ENCODE assay signal across 31 cellular contexts in the genomic region with DNA sequence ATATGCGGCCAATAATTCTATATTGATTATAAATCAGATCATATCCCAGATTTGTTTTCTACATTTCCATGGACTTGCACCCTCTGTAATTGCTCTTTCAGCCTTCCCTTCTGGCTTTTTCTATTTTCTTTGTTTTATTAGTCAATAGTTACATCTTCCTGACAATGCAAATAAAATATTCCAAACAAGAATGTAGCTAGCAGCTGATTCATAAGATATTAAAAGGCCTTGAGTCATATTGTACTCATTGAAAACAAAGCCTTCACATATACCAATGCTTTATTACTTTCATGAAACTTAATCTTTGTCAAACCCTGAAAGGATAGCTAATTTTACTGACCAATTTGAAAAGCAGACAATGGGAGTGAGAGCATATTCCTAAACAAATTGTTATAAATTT. TPM values are rescaled to one million over a fixed set of nuclear protein-coding genes. Genes with fewer than 3 reads are reported as not detected.
"Had no signal": no experiment of that assay in that cellular context is flagged by ENCODE, and none has a peak within 500 bp of the region (broad histone marks: within the 10 kb centered on the region; RNA-seq: fewer than 3 reads in every experiment).

No MANE protein-coding gene starts in this region.

- H3K4me3 ChIP-seq: cardiac muscle cell, PC-9, SJCRH30, SK-N-MC had no signal

- H3K27me3 Mint-ChIP-seq: activated CD8-positive, alpha-beta T cell treated with anti-CD3 and anti-CD28 coated beads for 36 hours; activated T-helper 17 cell treated with anti-CD3 and anti-CD28 coated beads, Interleukin-2, amount 50 U/mL, for 72 hours; central memory CD8-positive, alpha-beta T cell had no signal

- H3K9me3 Mint-ChIP-seq: activated CD8-positive, alpha-beta T cell treated with anti-CD3 and anti-CD28 coated beads for 36 hours; activated naive CD4-positive, alpha-beta T cell treated with anti-CD3 and anti-CD28 coated beads for 36 hours; activated naive CD4-positive, alpha-beta T cell treated with anti-CD3 and anti-CD28 coated beads, Interleukin-2, amount 50 U/mL, for 72 hours; activated T-cell treated with anti-CD3 and anti-CD28 coated beads, Interleukin-2, amount 50 U/mL, for 72 hours; activated T-helper 17 cell treated with anti-CD3 and anti-CD28 coated beads, Interleukin-2, amount 50 U/mL, for 72 hours; central memory CD8-positive, alpha-beta T cell; T-helper 1 cell treated with Interleukin-12 subunit alpha and Interleukin-12 subunit beta and Interleukin-4 antibody, amounts not matched to agents 30 μg/mL and 1 μg/mL, for 36 hours; T-helper 2 cell treated with Interferon-gamma antibody and Interleukin-4, amounts not matched to agents 5 μg/mL and 100 μg/mL, for 36 hours had no signal

- H3K36me3 ChIP-seq: brain microvascular endothelial cell, cardiac muscle cell, SJCRH30 had no signal

- H3K4me2 ChIP-seq: PC-9 had no signal

- H3K9me3 ChIP-seq: SJCRH30 had no signal

- ATAC-seq: activated CD8-positive, alpha-beta T cell treated with anti-CD3 and anti-CD28 coated beads for 36 hours; activated naive CD4-positive, alpha-beta T cell treated with anti-CD3 and anti-CD28 coated beads, Interleukin-2, amount 50 U/mL, for 72 hours; activated T-cell treated with anti-CD3 and anti-CD28 coated beads, Interleukin-2, amount 50 U/mL, for 72 hours; activated T-helper 17 cell treated with anti-CD3 and anti-CD28 coated beads, Interleukin-2, amount 50 U/mL, for 72 hours had no signal

- DNase-seq: activated CD4-positive, alpha-beta T cell treated with anti-CD3 and anti-CD28 coated beads, Interleukin-2, amount 10 ng/mL, durations not matched to agents 24 days and 14 days; activated CD4-positive, alpha-beta T cell treated with anti-CD3 and anti-CD28 coated beads, Interleukin-2, amount 50 U/mL, for 4 hours; activated CD8-positive, alpha-beta T cell treated with anti-CD3 and anti-CD28 coated beads for 36 hours; activated gamma-delta T cell treated with Interleukin-2 at 50 U/mL for 16 hours; activated naive CD4-positive, alpha-beta T cell treated with anti-CD3 and anti-CD28 coated beads for 36 hours; activated T-cell treated with anti-CD3 and anti-CD28 coated beads, Interleukin-2, amount 50 U/mL, for 1 hour; activated T-cell treated with anti-CD3 and anti-CD28 coated beads, Interleukin-2, amount 50 U/mL, for 72 hours; aorta; brain microvascular endothelial cell; NCI-H1092 treated with DMSO at 0.1 percent for 48 hours; NCI-H1417; NCI-H146; NCI-H187; NCI-H2029 treated with DMSO at 0.1 percent for 48 hours; NCI-H2107; NCI-H2171; NCI-H510A; NCI-H526; NCI-H748 treated with DMSO at 0.1 percent for 48 hours; NK-92 treated with Interleukin-12 subunit alpha and Interleukin-12 subunit beta, amount 100 ng/mL, for 24 hours; PC-9; SHP77; SJCRH30 had no signal

- H3K27me3 ChIP-seq: brain microvascular endothelial cell, SJCRH30 had no signal

- H3K27ac Mint-ChIP-seq: activated CD4-positive, alpha-beta T cell treated with anti-CD3 and anti-CD28 coated beads, Interleukin-2, amount 10 ng/mL, durations not matched to agents 24 days and 14 days; activated CD8-positive, alpha-beta T cell treated with anti-CD3 and anti-CD28 coated beads for 36 hours; activated naive CD4-positive, alpha-beta T cell treated with anti-CD3 and anti-CD28 coated beads for 36 hours; activated naive CD4-positive, alpha-beta T cell treated with anti-CD3 and anti-CD28 coated beads, Interleukin-2, amount 50 U/mL, for 72 hours; activated T-cell treated with anti-CD3 and anti-CD28 coated beads, Interleukin-2, amount 50 U/mL, for 72 hours; activated T-helper 17 cell treated with anti-CD3 and anti-CD28 coated beads, Interleukin-2, amount 50 U/mL, for 72 hours; T-helper 1 cell treated with Interleukin-12 subunit alpha and Interleukin-12 subunit beta and Interleukin-4 antibody, amounts not matched to agents 30 μg/mL and 1 μg/mL, for 36 hours; T-helper 2 cell treated with Interferon-gamma antibody and Interleukin-4, amounts not matched to agents 5 μg/mL and 100 μg/mL, for 36 hours had no signal

- H3K27ac ChIP-seq: brain microvascular endothelial cell, cardiac muscle cell, PC-9, SJCRH30, SK-N-MC had no signal

- H3K36me3 Mint-ChIP-seq: activated naive CD4-positive, alpha-beta T cell treated with anti-CD3 and anti-CD28 coated beads, Interleukin-2, amount 50 U/mL, for 72 hours had no signal

- H2AFZ ChIP-seq: PC-9 had no signal

- H3K4me1 ChIP-seq: SJCRH30 had no signal

- H3K4me3 Mint-ChIP-seq: activated CD4-positive, alpha-beta T cell treated with anti-CD3 and anti-CD28 coated beads, Interleukin-2, amount 10 ng/mL, durations not matched to agents 24 days and 14 days; activated CD8-positive, alpha-beta T cell treated with anti-CD3 and anti-CD28 coated beads for 36 hours; activated naive CD4-positive, alpha-beta T cell treated with anti-CD3 and anti-CD28 coated beads for 36 hours; activated T-cell treated with anti-CD3 and anti-CD28 coated beads, Interleukin-2, amount 50 U/mL, for 72 hours; activated T-helper 17 cell treated with anti-CD3 and anti-CD28 coated beads, Interleukin-2, amount 50 U/mL, for 72 hours; central memory CD8-positive, alpha-beta T cell; T-helper 1 cell treated with Interleukin-12 subunit alpha and Interleukin-12 subunit beta and Interleukin-4 antibody, amounts not matched to agents 30 μg/mL and 1 μg/mL, for 36 hours; T-helper 2 cell treated with Interferon-gamma antibody and Interleukin-4, amounts not matched to agents 5 μg/mL and 100 μg/mL, for 36 hours had no signal

RNA-seq across cellular contexts. Expression of gene SFMBT2, which starts 10.7 kb away (rescaled TPM):
- total RNA-seq: LHCN-M2 had no signal
